9 cellular contexts compared by ENCODE assay signal in the genomic region with DNA sequence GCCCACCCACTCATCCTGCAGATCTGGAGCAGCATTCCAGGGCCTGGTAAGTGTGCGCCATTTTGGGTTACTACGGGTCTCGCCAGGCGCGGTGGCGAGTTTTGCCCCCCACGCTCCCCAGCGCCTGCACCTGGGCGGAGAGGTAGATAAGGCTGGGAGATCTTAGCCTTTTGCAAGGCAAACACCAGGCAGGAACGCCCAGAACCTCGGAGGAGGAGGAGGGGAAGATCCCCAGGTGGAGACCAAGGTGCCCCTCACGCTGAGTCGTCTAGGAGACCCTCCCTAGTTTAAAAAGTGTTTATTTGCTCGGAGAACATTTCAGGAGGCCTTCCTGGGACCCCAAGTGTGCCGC. TPM values are rescaled to one million over a fixed set of nuclear protein-coding genes. Genes with fewer than 3 reads are reported as not detected.
A peak's percentile ranks its signal among the peaks of the same experiment; 100 is the strongest.
DNase-seq lines count a peak whose midpoint lies in the region; ATAC-seq and TF ChIP-seq lines count a peak whose summit lies in the region.
"Had no signal": no experiment of that assay in that cellular context is flagged by ENCODE, and none has a peak within 500 bp of the region (broad histone marks: within the 10 kb centered on the region; RNA-seq: fewer than 3 reads in every experiment).

No MANE protein-coding gene starts in this region.

- no peaks in the 10 kb centered on the region for H3K9me3 ChIP-seq in GM23248 (ENCODE audit: low read depth)
- H3K9me3 ChIP-seq in iPS DF 6.9 (ENCODE audit: control insufficient read depth, insufficient read depth, low read length): no peaks in the 10 kb centered on the region
- H3K9me3 ChIP-seq in tibial nerve: no peaks in the 10 kb centered on the region

- H3K9ac ChIP-seq in GM23248: no peak overlapping the region

- H3K27ac ChIP-seq in GM23248 (no peak overlapping the region), iPS DF 6.9 (ENCODE audit: low read length) (no peak overlapping the region), tibial nerve (peak overlapping the region in 1 of 4 donors; percentile 86)

- intact Hi-C loops in sciatic nerve (cut with DNase I): loop anchor here (5.0 kb wide), 1 partner anchor 403 kb away; no protein-coding TSS in a partner anchor
- intact Hi-C loops in lower leg skin (cut with DNase I; ENCODE audit: low total_unique reads): no loop called here

- H3K4me2 ChIP-seq in GM23248 (ENCODE audit: unreplicated experiment): peak overlapping the region; percentile 63

- in situ Hi-C loops in GM23248 (cut with MboI): no loop called here

- TF ChIP-seq CTCF in WI38 (IDR thresholded peaks at IDR 0.05; ENCODE audit: low read depth, low read length): no peak
- no peak for TF ChIP-seq CTCF in lower leg skin (IDR thresholded peaks at IDR 0.05)
- no peak for TF ChIP-seq CTCF in tibial nerve (IDR thresholded peaks at IDR 0.05)

- no peaks in the 10 kb centered on the region for H3K9me2 ChIP-seq in GM23248 (ENCODE audit: insufficient read depth)

- H3K4me3 ChIP-seq in GM23248: peak overlapping the region; percentile 48
- peak overlapping the region; percentile 53 for H3K4me3 ChIP-seq in WI38 (ENCODE audit: low read depth, low read length)
- peak overlapping the region; percentile 9; the same call in 1 of the 2 replicates for H3K4me3 ChIP-seq in iPS DF 6.9 (ENCODE audit: low read length)
- no peak overlapping the region for H3K4me3 ChIP-seq in lower leg skin (ENCODE audit: low read depth, poor library complexity, severe bottlenecking)
- peak overlapping the region in 2 of 4 donors; percentile 35 to 57 for H3K4me3 ChIP-seq in tibial nerve

- H3K36me3 ChIP-seq in GM23248 (ENCODE audit: low read depth) (no peaks in the 10 kb centered on the region), iPS DF 6.9 (ENCODE audit: control insufficient read depth, insufficient read depth, low read length) (no peaks in the 10 kb centered on the region), tibial nerve (no peaks in the 10 kb centered on the region)

- H4K20me1 ChIP-seq in GM23248 (ENCODE audit: insufficient read depth): no peaks in the 10 kb centered on the region

- TF ChIP-seq EP300 in tibial nerve (IDR thresholded peaks at IDR 0.05): no peak

- H3K27me3 ChIP-seq in GM23248 (replicated peaks; ENCODE audit: insufficient read depth): no peaks in the 10 kb centered on the region
- peaks cover 12% of the 10 kb centered on the region for H3K27me3 ChIP-seq in iPS DF 6.9 (ENCODE audit: control insufficient read depth, insufficient read depth, low read length)
- peaks cover 0 to 23% of the 10 kb centered on the region in 2 donors for H3K27me3 ChIP-seq in tibial nerve

- DNase-seq in GM23248: no peak
- no peak for DNase-seq in iPS DF 6.9 (ENCODE audit: low read depth, low spot score)
- peak; percentile 61 for DNase-seq in sciatic nerve (ENCODE audit: low spot score)
- no peak for DNase-seq in lower leg skin (ENCODE audit: low spot score in 2 of 2)
- DNase-seq in tibial nerve (ENCODE audit: low spot score in 2 of 2): no peak
- DNase-seq: NCI-H2081 treated with DMSO at 0.1 percent for 48 hours had no signal

- H3K4me1 ChIP-seq in GM23248 (ENCODE audit: insufficient read depth) (peaks cover 19% of the 10 kb centered on the region; the same call in 1 of the 2 replicates), iPS DF 6.9 (ENCODE audit: control insufficient read depth, insufficient read depth, low read length) (peaks cover 4% of the 10 kb centered on the region; the same call in 1 of the 2 replicates), tibial nerve (peaks cover 0 to 24% (median 15%) of the 10 kb centered on the region in 4 donors)

- H3F3A ChIP-seq in GM23248 (ENCODE audit: insufficient read depth): peaks cover 11% of the 10 kb centered on the region; the same call in 1 of the 2 replicates

- WGBS in GM23248 (ENCODE audit: low coverage in 1 of 2, low lambda C conversion rate in 2 of 2, missing lambda C conversion rate in 2 of 2), 2 experiments: 70% methylated on average over 14 of the region's 15 CpGs
- no CpG with 5 or more reads among the region's 15 CpGs for WGBS in iPS DF 6.9 (ENCODE audit: insufficient coverage, insufficient read length)
- 40 to 42% methylated on average over 14 of the region's 15 CpGs for WGBS in lower leg skin, 2 donors
- 53 to 54% methylated on average over 13 to 15 of the region's 15 CpGs for WGBS in tibial nerve, 2 donors

- ATAC-seq in sciatic nerve (no peak), GM21529 (IDR thresholded peaks at IDR 0.05; ENCODE audit: unreplicated experiment) (no peak), GM21737 (IDR thresholded peaks at IDR 0.05; ENCODE audit: unreplicated experiment) (no peak)

- no peak overlapping the region for H2AFZ ChIP-seq in GM23248

- no peak for TF ChIP-seq POLR2A in lower leg skin (IDR thresholded peaks at IDR 0.05)
- no peak for TF ChIP-seq POLR2A in tibial nerve (IDR thresholded peaks at IDR 0.05)

- no peaks in the 10 kb centered on the region for H3K79me2 ChIP-seq in GM23248 (ENCODE audit: insufficient read depth)

RNA-seq across cellular contexts. Expression of a gene that starts 0.4 kb away (rescaled TPM):
- 4.1 and 4.8 TPM in 2 replicates for total RNA-seq in GM23248 (2014; rRNA removed; shearing (Covaris generic))
- 11.1 and 11.8 TPM in 2 replicates for polyA plus RNA-seq in GM23248 (2016; fragmentation: Nextera tagmentation; extraction: Ambion mirVana)
- total RNA-seq in sciatic nerve (26.3 TPM), lower leg skin (10 to 100 TPM in 2 of 4 donors, 1 to 10 TPM in 2; 7.3 to 19.1 (median 12.4) TPM), tibial nerve (100 to 1,000 TPM in 1 of 4 donors, 10 to 100 TPM in 3; 60.6 to 105 (median 76.2) TPM)
